12 cellular contexts compared by ENCODE assay signal in the genomic region with DNA sequence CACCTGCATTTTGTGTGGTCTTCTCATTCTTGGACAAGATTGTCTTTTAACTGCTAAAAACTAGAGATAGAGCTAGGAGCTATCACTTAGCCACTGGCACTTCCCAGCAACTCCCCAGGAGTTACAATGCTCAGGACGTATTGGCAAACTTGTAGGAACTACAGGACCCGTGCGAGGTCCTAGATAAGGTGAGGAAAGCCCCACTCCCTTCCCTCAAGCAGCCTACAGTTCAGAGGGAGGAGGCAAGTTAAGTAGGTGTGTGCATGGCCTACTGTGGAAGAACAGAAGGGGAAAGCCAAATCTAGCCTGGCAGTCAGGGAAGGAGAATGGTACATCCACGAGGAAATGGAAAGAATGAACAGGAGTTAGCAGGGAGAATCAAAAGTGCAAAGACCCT.
A peak's percentile ranks its signal among the peaks of the same experiment; 100 is the strongest.
DNase-seq lines count a peak whose midpoint lies in the region; ATAC-seq and TF ChIP-seq lines count a peak whose summit lies in the region.
"Had no signal": no experiment of that assay in that cellular context is flagged by ENCODE, and none has a peak within 500 bp of the region (broad histone marks: within the 10 kb centered on the region; RNA-seq: fewer than 3 reads in every experiment).

No MANE protein-coding gene starts in this region.

- no peak for TF ChIP-seq POLR2A in prostate gland (IDR thresholded peaks at IDR 0.05)
- TF ChIP-seq POLR2A in testis (IDR thresholded peaks at IDR 0.05) = no peak

- no peaks in the 10 kb centered on the region for H3K36me3 ChIP-seq in prostate gland
- no peaks in the 10 kb centered on the region for H3K36me3 ChIP-seq in testis (ENCODE audit: low read depth, missing control alignments)

- H3K4me1 ChIP-seq in prostate gland (replicated peaks) (peaks cover 8% of the 10 kb centered on the region), testis (no peaks in the 10 kb centered on the region)

- H3K9me3 ChIP-seq in prostate gland = no peaks in the 10 kb centered on the region
- H3K9me3 ChIP-seq in testis = no peaks in the 10 kb centered on the region

- H3K27me3 ChIP-seq in prostate gland (replicated peaks; ENCODE audit: insufficient read depth) = no peaks in the 10 kb centered on the region
- H3K27me3 ChIP-seq in testis = no peaks in the 10 kb centered on the region

- no peak for DNase-seq in prostate gland (ENCODE audit: low spot score)
- DNase-seq in RKO (ENCODE audit: low spot score) = no peak
- DNase-seq in Right ventricle myocardium inferior (ENCODE audit: missing footprints) = no peak
- DNase-seq in ureter (ENCODE audit: low spot score) = no peak
- no peak for DNase-seq in testis
- DNase-seq: effector CD8-positive, alpha-beta T cell; NCI-H2081; stimulated activated naive CD4-positive, alpha-beta T cell treated with Interleukin-2 at 50 U/mL for 16 hours had no signal

- H3K27ac ChIP-seq in cingulate gyrus (ENCODE audit: low read depth, low read length) = peak overlapping the region; percentile 73
- H3K27ac ChIP-seq in prostate gland = peak overlapping the region; percentile 32 to 53
- no peak overlapping the region for H3K27ac ChIP-seq in testis

- 62% methylated on average over 4 of the region's 4 CpGs for WGBS in prostate gland
- 45 to 54% methylated on average over 4 of the region's 4 CpGs for WGBS in testis, 2 donors

- TF ChIP-seq CTCF in prostate gland (IDR thresholded peaks at IDR 0.05) (no peak), testis (IDR thresholded peaks at IDR 0.05) (no peak)

- no peak overlapping the region for H3K4me3 ChIP-seq in prostate gland
- no peak overlapping the region for H3K4me3 ChIP-seq in testis

- intact Hi-C loops in prostate gland (cut with DNase I) = no loop called here
- intact Hi-C loops in Right ventricle myocardium inferior (cut with DNase I) = no loop called here
- intact Hi-C loops in testis (cut with DNase I; ENCODE audit: low total_unique reads) = no loop called here

- ATAC-seq in GM18502 (IDR thresholded peaks at IDR 0.05; ENCODE audit: poor library complexity, unreplicated experiment) (peak; percentile 11), HG03025 (IDR thresholded peaks at IDR 0.05; ENCODE audit: low FRiP score, unreplicated experiment) (peak; percentile 19), Right ventricle myocardium inferior (no peak)
- ATAC-seq: HCT116 had no signal

Comparison
In these comparisons a context has a peak if more than half of its experiments do, and no peak if none do; other contexts are left out.
1. H3K27ac ChIP-seq: peak in cingulate gyrus (single experiment) and prostate gland (2 of 2); none in testis (0 of 2).